Comparison of ENCODE assay signal across 9 cellular contexts in genomic region chr4:121421594-121421993, GRCh38. TPM values are rescaled to one million over a fixed set of nuclear protein-coding genes. Genes with fewer than 3 reads are reported as not detected.
DNase-seq lines count a peak whose midpoint lies in the region; ATAC-seq and TF ChIP-seq lines count a peak whose summit lies in the region.
"Had no signal": no experiment of that assay in that cellular context is flagged by ENCODE, and none has a peak within 500 bp of the region (broad histone marks: within the 10 kb centered on the region; RNA-seq: fewer than 3 reads in every experiment).

No MANE protein-coding gene starts in this region.

- H3K36me3 ChIP-seq in mesenchymal stem cell (ENCODE audit: control insufficient read depth in 1 of 2, insufficient read depth in 2 of 2, low read depth in 1 of 2, low read length in 2 of 2): no peaks in the 10 kb centered on the region
- no peaks in the 10 kb centered on the region for H3K36me3 ChIP-seq in gastroesophageal sphincter

- H3K4me1 ChIP-seq in mesenchymal stem cell (ENCODE audit: control insufficient read depth, insufficient read depth, low read depth, low read length) (no peaks in the 10 kb centered on the region), gastroesophageal sphincter (no peaks in the 10 kb centered on the region)

- H4K8ac ChIP-seq in mesenchymal stem cell (ENCODE audit: low read length): no peak overlapping the region

- TF ChIP-seq CTCF in astrocyte of the cerebellum (IDR thresholded peaks at IDR 0.05; ENCODE audit: low read depth, low read length, missing control alignments) (peak; percentile 6), gastroesophageal sphincter (IDR thresholded peaks at IDR 0.05) (no peak)

- in situ Hi-C loops in astrocyte of the cerebellum (cut with HindIII; ENCODE audit: low sequenced_read_pairs): no loop called here

- H3K27me3 ChIP-seq in mesenchymal stem cell (ENCODE audit: control insufficient read depth in 1 of 2, insufficient read depth in 1 of 2, low read length in 2 of 2) (no peaks in the 10 kb centered on the region), gastroesophageal sphincter (no peaks in the 10 kb centered on the region)

- no peak overlapping the region for H2BK12ac ChIP-seq in mesenchymal stem cell (ENCODE audit: low read length in 2 of 2)

- H3K4me3 ChIP-seq in Jurkat, Clone E6-1 (ENCODE audit: low read length): no peak overlapping the region
- H3K4me3 ChIP-seq in astrocyte of the cerebellum (ENCODE audit: low read depth, low read length) (no peak overlapping the region), mesenchymal stem cell (ENCODE audit: insufficient read depth in 1 of 2, low read depth in 1 of 2, low read length in 2 of 2) (no peak overlapping the region), gastroesophageal sphincter (no peak overlapping the region)

- H3K18ac ChIP-seq in mesenchymal stem cell (ENCODE audit: low read depth in 1 of 2, low read length in 2 of 2): no peak overlapping the region

- peak; percentile 5 for DNase-seq in GM03348 (ENCODE audit: low spot score)
- DNase-seq in Jurkat, Clone E6-1 (ENCODE audit: low read depth, low spot score): peak; percentile 3
- no peak for DNase-seq in astrocyte of the cerebellum (ENCODE audit: low read depth)
- DNase-seq in mesenchymal stem cell: peak; percentile 3
- DNase-seq in posterior cingulate gyrus: no peak
- DNase-seq: NCI-H2171 had no signal

- no peak overlapping the region for H2AK5ac ChIP-seq in mesenchymal stem cell (ENCODE audit: low read length, severe bottlenecking)

- H3K14ac ChIP-seq in mesenchymal stem cell (ENCODE audit: low read length in 2 of 2): no peak overlapping the region

- H3K9me3 ChIP-seq in mesenchymal stem cell (ENCODE audit: control insufficient read depth, low read length) (no peaks in the 10 kb centered on the region), gastroesophageal sphincter (no peaks in the 10 kb centered on the region)

- no peak overlapping the region for H2BK15ac ChIP-seq in mesenchymal stem cell (ENCODE audit: low read depth, poor library complexity, severe bottlenecking)

- H3K4me2 ChIP-seq in mesenchymal stem cell (ENCODE audit: low read length, poor library complexity, severe bottlenecking): no peak overlapping the region

- TF ChIP-seq EP300 in gastroesophageal sphincter (IDR thresholded peaks at IDR 0.05): no peak

- H3K9ac ChIP-seq in mesenchymal stem cell (ENCODE audit: low read length): no peak overlapping the region

- ATAC-seq in HG03432 (IDR thresholded peaks at IDR 0.05; ENCODE audit: unreplicated experiment): no peak
- no peak for ATAC-seq in gastroesophageal sphincter
- ATAC-seq: left lobe of liver had no signal

- intact Hi-C loops in posterior cingulate gyrus (cut with DNase I): no loop called here

- no peak overlapping the region for H3K27ac ChIP-seq in mesenchymal stem cell (ENCODE audit: low read length, poor library complexity, severe bottlenecking)
- no peak overlapping the region for H3K27ac ChIP-seq in gastroesophageal sphincter

- H3K4ac ChIP-seq in mesenchymal stem cell (ENCODE audit: low read depth in 1 of 2, low read length in 2 of 2): no peak overlapping the region

- no peak overlapping the region for H2BK5ac ChIP-seq in mesenchymal stem cell (ENCODE audit: low read depth, low read length, poor library complexity, severe bottlenecking)

- no peak overlapping the region for H2AFZ ChIP-seq in mesenchymal stem cell (ENCODE audit: low read depth, low read length)

- no peaks in the 10 kb centered on the region for H3K79me1 ChIP-seq in mesenchymal stem cell (replicated peaks; ENCODE audit: low read length, poor library complexity, severe bottlenecking)

- no peak overlapping the region for H3K23ac ChIP-seq in mesenchymal stem cell (ENCODE audit: low read length in 2 of 2)

- no peak for TF ChIP-seq POLR2A in gastroesophageal sphincter (IDR thresholded peaks at IDR 0.05)

- no peak overlapping the region for H4K91ac ChIP-seq in mesenchymal stem cell (ENCODE audit: low read length)

- H2BK120ac ChIP-seq in mesenchymal stem cell (ENCODE audit: low read depth, low read length): no peak overlapping the region

- WGBS in mesenchymal stem cell: 60% methylated on average over 3 of the region's 4 CpGs
- WGBS in gastroesophageal sphincter (ENCODE audit: low coverage in 1 of 2), 2 donors: 41 to 67% methylated on average over 3 to 4 of the region's 4 CpGs

RNA-seq across cellular contexts. Expression of gene QRFPR, which starts 40.8 kb away (rescaled TPM):
- 1.2 TPM for polyA plus RNA-seq in Jurkat, Clone E6-1 (2012; ENCODE audit: insufficient read depth, insufficient read length)
- polyA plus RNA-seq in mesenchymal stem cell (2013, experiment 1 of 2): not detected
- not detected for polyA plus RNA-seq in mesenchymal stem cell (2013, experiment 2 of 2)
- under 1 TPM in 1 of 4 donors, not detected in 3; 0.31 TPM for total RNA-seq in gastroesophageal sphincter
- total RNA-seq: left lobe of liver had no signal

Comparison
In these comparisons a context has a peak if more than half of its experiments do, and no peak if none do; other contexts are left out.
1. DNase-seq: peak in GM03348 (single experiment), Jurkat, Clone E6-1 (single experiment) and mesenchymal stem cell (single experiment); none in astrocyte of the cerebellum (single experiment) and posterior cingulate gyrus (0 of 10).